ENCODE assay signal across 22 cellular contexts in the genomic region with DNA sequence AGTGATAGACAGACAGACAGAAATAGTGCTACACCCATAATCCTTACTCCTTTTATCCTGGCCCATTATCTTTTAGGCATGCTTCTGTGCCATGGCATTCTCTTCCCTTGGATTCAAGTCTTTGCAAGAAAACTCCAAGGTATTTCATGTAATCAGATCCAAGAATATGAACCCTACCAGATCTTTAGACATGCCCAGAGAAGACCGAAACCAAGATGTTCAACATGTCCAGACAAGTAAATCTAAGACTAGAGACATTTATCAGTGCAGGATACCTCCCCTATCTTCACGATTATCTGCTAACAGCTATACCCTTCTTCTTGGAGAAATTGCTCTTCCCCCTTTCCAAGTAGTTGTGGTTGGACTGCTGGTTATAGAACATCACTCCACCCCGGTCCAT. TPM values are rescaled to one million over a fixed set of nuclear protein-coding genes. Genes with fewer than 3 reads are reported as not detected.
A peak's percentile ranks its signal among the peaks of the same experiment; 100 is the strongest.
DNase-seq lines count a peak whose midpoint lies in the region; ATAC-seq and TF ChIP-seq lines count a peak whose summit lies in the region.
"Had no signal": no experiment of that assay in that cellular context is flagged by ENCODE, and none has a peak within 500 bp of the region (broad histone marks: within the 10 kb centered on the region; RNA-seq: fewer than 3 reads in every experiment).

No MANE protein-coding gene starts in this region.

- no peak for TF ChIP-seq CTCF in natural killer cell (IDR thresholded peaks at IDR 0.05)
- TF ChIP-seq CTCF in foreskin keratinocyte (conservative IDR thresholded peaks at IDR 0.05) = no peak

- no peaks in the 10 kb centered on the region for H3K9me3 Mint-ChIP-seq in natural killer cell treated with Interleukin-12 subunit alpha and Interleukin-12 subunit beta and Interleukin-15 and Interleukin-18, amount 100 ng/mL, for 72 hours
- no peaks in the 10 kb centered on the region for H3K9me3 Mint-ChIP-seq in natural killer cell
- H3K9me3 Mint-ChIP-seq: CD4-positive, alpha-beta T cell had no signal

- peaks cover under 1% of the 10 kb centered on the region for H3K27me3 ChIP-seq in foreskin keratinocyte
- H3K27me3 ChIP-seq: MG63, SJCRH30 had no signal

- H3K4me1 Mint-ChIP-seq in natural killer cell treated with Interleukin-12 subunit alpha and Interleukin-12 subunit beta and Interleukin-15 and Interleukin-18, amount 100 ng/mL, for 72 hours (ENCODE audit: low read depth in 2 of 2) = peaks cover 47 to 56% of the 10 kb centered on the region in 2 donors
- H3K4me1 Mint-ChIP-seq in natural killer cell (peaks cover 24 to 34% of the 10 kb centered on the region in 2 donors), T-helper 17 cell (peaks cover 37% of the 10 kb centered on the region)

- intact Hi-C loops in natural killer cell (cut with micrococcal nuclease) = loop anchor here (5.0 kb wide), 2 partner anchors 94 to 356 kb away; a partner anchor contains a TSS

- H3K27ac ChIP-seq in foreskin keratinocyte (peak overlapping the region; percentile 69), substantia nigra (ENCODE audit: low read depth, low read length, poor library complexity, severe bottlenecking) (no peak overlapping the region)
- H3K27ac ChIP-seq: SJCRH30 had no signal

- no peaks in the 10 kb centered on the region for H3K27me3 Mint-ChIP-seq in natural killer cell treated with Interleukin-12 subunit alpha and Interleukin-12 subunit beta and Interleukin-15 and Interleukin-18, amount 100 ng/mL, for 72 hours
- peaks cover 7 to 9% of the 10 kb centered on the region in 2 donors for H3K27me3 Mint-ChIP-seq in natural killer cell (ENCODE audit: low read depth in 2 of 2)
- H3K27me3 Mint-ChIP-seq in T-helper 17 cell = no peaks in the 10 kb centered on the region
- H3K27me3 Mint-ChIP-seq: CD4-positive, alpha-beta T cell had no signal

- no peak for ATAC-seq in natural killer cell treated with Interleukin-12 subunit alpha and Interleukin-12 subunit beta and Interleukin-15 and Interleukin-18, amount 100 ng/mL, for 72 hours
- ATAC-seq in natural killer cell = no peak
- ATAC-seq in T-helper 17 cell = no peak
- peak; percentile 62 for ATAC-seq in foreskin keratinocyte
- no peak for ATAC-seq in HG02885 (IDR thresholded peaks at IDR 0.05; ENCODE audit: poor library complexity, unreplicated experiment)
- ATAC-seq: GM12878 had no signal

- no peaks in the 10 kb centered on the region for H3K9me3 ChIP-seq in T-helper 17 cell (ENCODE audit: control insufficient read depth, low read length, poor library complexity, severe bottlenecking)
- H3K9me3 ChIP-seq: MG63, SJCRH30 had no signal

- H3K36me3 Mint-ChIP-seq in natural killer cell treated with Interleukin-12 subunit alpha and Interleukin-12 subunit beta and Interleukin-15 and Interleukin-18, amount 100 ng/mL, for 72 hours = no peaks in the 10 kb centered on the region
- H3K36me3 Mint-ChIP-seq in natural killer cell (no peaks in the 10 kb centered on the region), T-helper 17 cell (ENCODE audit: low read depth) (peaks cover 2% of the 10 kb centered on the region)

- H3K27ac Mint-ChIP-seq in natural killer cell treated with Interleukin-12 subunit alpha and Interleukin-12 subunit beta and Interleukin-15 and Interleukin-18, amount 100 ng/mL, for 72 hours = peak overlapping the region; percentile 18 to 68
- H3K27ac Mint-ChIP-seq in natural killer cell (peak overlapping the region in 1 of 2 donors; percentile 60), T-helper 17 cell (peak overlapping the region; percentile 9)
- H3K27ac Mint-ChIP-seq: CD4-positive, alpha-beta T cell had no signal

- H3K4me1 ChIP-seq in foreskin keratinocyte = peaks cover 9% of the 10 kb centered on the region
- H3K4me1 ChIP-seq: SJCRH30 had no signal

- DNase-seq in natural killer cell treated with Interleukin-12 subunit alpha and Interleukin-12 subunit beta and Interleukin-15 and Interleukin-18, amount 100 ng/mL, for 72 hours (ENCODE audit: low spot score) = no peak
- no peak for DNase-seq in natural killer cell
- no peak for DNase-seq in T-helper 17 cell
- DNase-seq in foreskin keratinocyte = peak; percentile 72 to 84
- DNase-seq in iPS-NIHi11 (ENCODE audit: low spot score) = no peak
- no peak for DNase-seq in substantia nigra (lab: John Stamatoyannopoulos, UW)
- DNase-seq: CD4-positive, alpha-beta T cell; COR-L47; DMS 273 treated with DMSO at 0.1 percent for 48 hours; DND-41; Kasumi-1; MG63; NCI-H1417; NCI-H1694 treated with DMSO at 0.1 percent for 48 hours; NCI-H446; NCI-H526; SJCRH30 had no signal

- H3K4me3 Mint-ChIP-seq in natural killer cell treated with Interleukin-12 subunit alpha and Interleukin-12 subunit beta and Interleukin-15 and Interleukin-18, amount 100 ng/mL, for 72 hours = no peak overlapping the region
- H3K4me3 Mint-ChIP-seq in natural killer cell = no peak overlapping the region
- H3K4me3 Mint-ChIP-seq in T-helper 17 cell = no peak overlapping the region
- H3K4me3 Mint-ChIP-seq: CD4-positive, alpha-beta T cell had no signal

RNA-seq across cellular contexts. Expression of a gene that starts 11.8 kb away (rescaled TPM):
- total RNA-seq in natural killer cell treated with Interleukin-12 subunit alpha and Interleukin-12 subunit beta and Interleukin-15 and Interleukin-18, amount 100 ng/mL, for 72 hours = under 1 TPM in 1 of 2 donors, not detected in 1; 0.07 TPM
- total RNA-seq in natural killer cell = not detected
- total RNA-seq in T-helper 17 cell = not detected
- total RNA-seq in foreskin keratinocyte = not detected in 2 replicates
- polyA plus RNA-seq in foreskin keratinocyte = not detected in 2 replicates
- total RNA-seq: A673; CD4-positive, alpha-beta T cell; GM12878; OCI-LY7 had no signal
- polyA plus RNA-seq: BJ, GM12878 had no signal

RNA-seq across cellular contexts. Expression of a gene that starts 19.7 kb away (rescaled TPM):
- 1 to 10 TPM; 7.4 to 8.3 TPM for total RNA-seq in natural killer cell treated with Interleukin-12 subunit alpha and Interleukin-12 subunit beta and Interleukin-15 and Interleukin-18, amount 100 ng/mL, for 72 hours
- under 1 TPM; 0.31 to 0.55 (median 0.34) TPM for total RNA-seq in natural killer cell
- total RNA-seq in T-helper 17 cell = 1 to 10 TPM; 2.4 to 2.8 TPM
- total RNA-seq in foreskin keratinocyte = not detected in 2 replicates
- polyA plus RNA-seq in foreskin keratinocyte = not detected in 2 replicates
- total RNA-seq: A673, SJCRH30 had no signal
- polyA plus RNA-seq: BJ had no signal

Comparison
In these comparisons a context has a peak if more than half of its experiments do, and no peak if none do; other contexts are left out.
1. DNase-seq: peak in foreskin keratinocyte (2 of 2); none in natural killer cell treated with Interleukin-12 subunit alpha and Interleukin-12 subunit beta and Interleukin-15 and Interleukin-18, amount 100 ng/mL, for 72 hours (single experiment), natural killer cell (single experiment), T-helper 17 cell (0 of 3), iPS-NIHi11 (single experiment) and substantia nigra (0 of 49).